In genomic region chr1:77978969-77979838, GRCh38 we compare ENCODE assay signal across 1 cellular context.
TF ChIP-seq lines count a peak whose summit lies in the region.

TSS of gene FUBP1 (minus strand) at chr1:77979072. CDS start at chr1:77979004, 68 bp downstream.

TF ChIP-seq in HepG2, 621 proteins besides CTCF, POLR2A, EP300 and RAD21 (continued from another document):
- TF ChIP-seq ZNF770 (CRISPR knock-in tag; IDR thresholded peaks at IDR 0.05), result no peak; the same call in 1 of the 2 replicates
- peak; percentile 45; the same call in 1 of the 2 replicates for TF ChIP-seq KAT7 (CRISPR knock-in tag; IDR thresholded peaks at IDR 0.05; ENCODE audit: borderline replicate concordance)
- TF ChIP-seq DMAP1 (CRISPR knock-in tag; IDR thresholded peaks at IDR 0.05), result peak; percentile 86
- TF ChIP-seq EEA1 (CRISPR knock-in tag; IDR thresholded peaks at IDR 0.05; ENCODE audit: borderline replicate concordance), result no peak
- TF ChIP-seq SUZ12 (IDR thresholded peaks at IDR 0.05; ENCODE audit: low read depth, low read length), result no peak
- 0 out of 2 replicates have a peak, but pooled peaks have one; percentile 4 for TF ChIP-seq ZNF605 (CRISPR knock-in tag; IDR thresholded peaks at IDR 0.05)
- TF ChIP-seq SALL1 (CRISPR knock-in tag; IDR thresholded peaks at IDR 0.05), result peak; percentile 83
- TF ChIP-seq PAXIP1 (CRISPR knock-in tag; conservative IDR thresholded peaks at IDR 0.05), result 0 out of 2 replicates have a peak, but pooled peaks have one; percentile 14
- TF ChIP-seq SMC3 (IDR thresholded peaks at IDR 0.05; ENCODE audit: low read length), result no peak
